12 cellular contexts compared by ENCODE assay signal in genomic region chr12:42126963-42127362, GRCh38. TPM values are rescaled to one million over a fixed set of nuclear protein-coding genes. Genes with fewer than 3 reads are reported as not detected.
DNase-seq lines count a peak whose midpoint lies in the region; ATAC-seq, FAIRE-seq and TF ChIP-seq lines count a peak whose summit lies in the region.
"Had no signal": no experiment of that assay in that cellular context is flagged by ENCODE, and none has a peak within 500 bp of the region (broad histone marks: within the 10 kb centered on the region; RNA-seq: fewer than 3 reads in every experiment).

No MANE protein-coding gene starts in this region.

- no peak overlapping the region for H3K4me3 Mint-ChIP-seq in activated CD4-positive, alpha-beta T cell treated with anti-CD3 and anti-CD28 coated beads for 36 hours
- H3K4me3 Mint-ChIP-seq in activated naive CD8-positive, alpha-beta T cell treated with anti-CD3 and anti-CD28 coated beads, Interleukin-2, amount 50 U/mL, for 24 hours = no peak overlapping the region
- no peak overlapping the region for H3K4me3 Mint-ChIP-seq in activated naive CD8-positive, alpha-beta T cell treated with anti-CD3 and anti-CD28 coated beads for 36 hours
- H3K4me3 Mint-ChIP-seq in activated T-helper 17 cell treated with anti-CD3 and anti-CD28 coated beads, Interleukin-2, amount 50 U/mL, for 72 hours = no peak overlapping the region
- H3K4me3 Mint-ChIP-seq: GM23338, H9 had no signal

- DNase-seq in activated CD4-positive, alpha-beta T cell treated with anti-CD3 and anti-CD28 coated beads for 36 hours = no peak
- no peak for DNase-seq in activated CD4-positive, alpha-beta T cell treated with anti-CD3 and anti-CD28 coated beads, Interleukin-2, amount 50 U/mL, for 4 hours
- no peak for DNase-seq in activated naive CD8-positive, alpha-beta T cell treated with anti-CD3 and anti-CD28 coated beads, Interleukin-2, amount 50 U/mL, for 24 hours
- DNase-seq in activated naive CD8-positive, alpha-beta T cell treated with anti-CD3 and anti-CD28 coated beads for 36 hours = no peak
- DNase-seq in stimulated activated naive CD8-positive, alpha-beta T cell treated with anti-CD3 and anti-CD28 coated beads, Interleukin-15, Interleukin-2, amounts not matched to agents 100 U/mL and 50 U/mL, for 24 hours = no peak
- no peak for DNase-seq in GM12892 (ENCODE audit: insufficient read length)
- DNase-seq: AML-193, DMS53, H9 had no signal

- POLR2A ChIA-PET in activated CD4-positive, alpha-beta T cell treated with anti-CD3 and anti-CD28 coated beads for 36 hours (lab: Charles Lee) = no interaction called here

- H3K27me3 Mint-ChIP-seq in activated CD4-positive, alpha-beta T cell treated with anti-CD3 and anti-CD28 coated beads for 36 hours = no peaks in the 10 kb centered on the region
- no peaks in the 10 kb centered on the region for H3K27me3 Mint-ChIP-seq in activated naive CD8-positive, alpha-beta T cell treated with anti-CD3 and anti-CD28 coated beads, Interleukin-2, amount 50 U/mL, for 24 hours
- no peaks in the 10 kb centered on the region for H3K27me3 Mint-ChIP-seq in activated naive CD8-positive, alpha-beta T cell treated with anti-CD3 and anti-CD28 coated beads for 36 hours
- H3K27me3 Mint-ChIP-seq in activated T-helper 17 cell treated with anti-CD3 and anti-CD28 coated beads, Interleukin-2, amount 50 U/mL, for 72 hours = no peaks in the 10 kb centered on the region

- intact Hi-C loops in activated CD4-positive, alpha-beta T cell treated with anti-CD3 and anti-CD28 coated beads for 36 hours (cut with DNase I, micrococcal nuclease) = loop anchor here in 1 of 2 experiments (5.0 kb wide), 1 partner anchor 245 kb away; no protein-coding TSS in a partner anchor

- peaks cover 43% of the 10 kb centered on the region for H3K4me1 Mint-ChIP-seq in activated CD4-positive, alpha-beta T cell treated with anti-CD3 and anti-CD28 coated beads for 36 hours
- H3K4me1 Mint-ChIP-seq in activated naive CD8-positive, alpha-beta T cell treated with anti-CD3 and anti-CD28 coated beads, Interleukin-2, amount 50 U/mL, for 24 hours = peaks cover 31% of the 10 kb centered on the region
- H3K4me1 Mint-ChIP-seq in activated naive CD8-positive, alpha-beta T cell treated with anti-CD3 and anti-CD28 coated beads for 36 hours = peaks cover 25% of the 10 kb centered on the region
- peaks cover 32% of the 10 kb centered on the region for H3K4me1 Mint-ChIP-seq in activated T-helper 17 cell treated with anti-CD3 and anti-CD28 coated beads, Interleukin-2, amount 50 U/mL, for 72 hours

- CTCF ChIA-PET in activated CD4-positive, alpha-beta T cell treated with anti-CD3 and anti-CD28 coated beads for 36 hours (lab: Charles Lee) = interaction anchor here (1.2 kb wide), 1 partner anchor 245 kb away, joined by 6 read pairs; no protein-coding TSS in a partner anchor

- H3K36me3 Mint-ChIP-seq in activated CD4-positive, alpha-beta T cell treated with anti-CD3 and anti-CD28 coated beads for 36 hours (ENCODE audit: low read depth) = no peaks in the 10 kb centered on the region
- H3K36me3 Mint-ChIP-seq in activated naive CD8-positive, alpha-beta T cell treated with anti-CD3 and anti-CD28 coated beads, Interleukin-2, amount 50 U/mL, for 24 hours (ENCODE audit: low read depth) = no peaks in the 10 kb centered on the region
- peaks cover 1% of the 10 kb centered on the region for H3K36me3 Mint-ChIP-seq in activated naive CD8-positive, alpha-beta T cell treated with anti-CD3 and anti-CD28 coated beads for 36 hours
- no peaks in the 10 kb centered on the region for H3K36me3 Mint-ChIP-seq in activated T-helper 17 cell treated with anti-CD3 and anti-CD28 coated beads, Interleukin-2, amount 50 U/mL, for 72 hours (ENCODE audit: low read depth)

- no peaks in the 10 kb centered on the region for H3K9me3 Mint-ChIP-seq in activated CD4-positive, alpha-beta T cell treated with anti-CD3 and anti-CD28 coated beads for 36 hours (ENCODE audit: low read depth)
- H3K9me3 Mint-ChIP-seq in activated naive CD8-positive, alpha-beta T cell treated with anti-CD3 and anti-CD28 coated beads, Interleukin-2, amount 50 U/mL, for 24 hours = no peaks in the 10 kb centered on the region
- H3K9me3 Mint-ChIP-seq in activated naive CD8-positive, alpha-beta T cell treated with anti-CD3 and anti-CD28 coated beads for 36 hours = no peaks in the 10 kb centered on the region
- H3K9me3 Mint-ChIP-seq in activated T-helper 17 cell treated with anti-CD3 and anti-CD28 coated beads, Interleukin-2, amount 50 U/mL, for 72 hours = no peaks in the 10 kb centered on the region
- H3K9me3 Mint-ChIP-seq: GM23338, H9 had no signal

- FAIRE-seq in GM12892 (lab: Jason Lieb, UNC) = no peak

- peak; percentile 48 for ATAC-seq in activated CD4-positive, alpha-beta T cell treated with anti-CD3 and anti-CD28 coated beads for 36 hours
- ATAC-seq in activated naive CD8-positive, alpha-beta T cell treated with anti-CD3 and anti-CD28 coated beads, Interleukin-2, amount 50 U/mL, for 24 hours = peak; percentile 44
- ATAC-seq in activated T-helper 17 cell treated with anti-CD3 and anti-CD28 coated beads, Interleukin-2, amount 50 U/mL, for 72 hours (replicated peaks) = peak; percentile 30
- ATAC-seq in stimulated activated naive CD8-positive, alpha-beta T cell treated with anti-CD3 and anti-CD28 coated beads, Interleukin-15, Interleukin-2, amounts not matched to agents 100 U/mL and 50 U/mL, for 24 hours = peak; percentile 69
- no peak for ATAC-seq in HG03175 (IDR thresholded peaks at IDR 0.05; ENCODE audit: unreplicated experiment)

- no peak for TF ChIP-seq POLR2A in GM12892 (IDR thresholded peaks at IDR 0.05; ENCODE audit: low read depth, low read length)

- no peak overlapping the region for H3K27ac Mint-ChIP-seq in activated CD4-positive, alpha-beta T cell treated with anti-CD3 and anti-CD28 coated beads for 36 hours
- no peak overlapping the region for H3K27ac Mint-ChIP-seq in activated naive CD8-positive, alpha-beta T cell treated with anti-CD3 and anti-CD28 coated beads, Interleukin-2, amount 50 U/mL, for 24 hours
- H3K27ac Mint-ChIP-seq in activated naive CD8-positive, alpha-beta T cell treated with anti-CD3 and anti-CD28 coated beads for 36 hours = no peak overlapping the region
- no peak overlapping the region for H3K27ac Mint-ChIP-seq in activated T-helper 17 cell treated with anti-CD3 and anti-CD28 coated beads, Interleukin-2, amount 50 U/mL, for 72 hours
- H3K27ac Mint-ChIP-seq: GM23338 had no signal

RNA-seq across cellular contexts. Expression of gene GXYLT1, which starts 17.7 kb away (rescaled TPM):
- total RNA-seq in activated CD4-positive, alpha-beta T cell treated with anti-CD3 and anti-CD28 coated beads for 36 hours = 1 to 10 TPM; 6.1 to 6.7 TPM
- 1 to 10 TPM; 7.0 to 7.1 TPM for total RNA-seq in activated naive CD8-positive, alpha-beta T cell treated with anti-CD3 and anti-CD28 coated beads for 36 hours
- 10 to 100 TPM in 1 of 2 donors, 1 to 10 TPM in 1; 7.3 to 11.5 TPM for total RNA-seq in activated T-helper 17 cell treated with anti-CD3 and anti-CD28 coated beads, Interleukin-2, amount 50 U/mL, for 72 hours
- polyA plus RNA-seq in GM12892 (2012; ENCODE audit: missing spikeins) = 6.0 TPM
